6 cellular contexts compared by ENCODE assay signal in the genomic region with DNA sequence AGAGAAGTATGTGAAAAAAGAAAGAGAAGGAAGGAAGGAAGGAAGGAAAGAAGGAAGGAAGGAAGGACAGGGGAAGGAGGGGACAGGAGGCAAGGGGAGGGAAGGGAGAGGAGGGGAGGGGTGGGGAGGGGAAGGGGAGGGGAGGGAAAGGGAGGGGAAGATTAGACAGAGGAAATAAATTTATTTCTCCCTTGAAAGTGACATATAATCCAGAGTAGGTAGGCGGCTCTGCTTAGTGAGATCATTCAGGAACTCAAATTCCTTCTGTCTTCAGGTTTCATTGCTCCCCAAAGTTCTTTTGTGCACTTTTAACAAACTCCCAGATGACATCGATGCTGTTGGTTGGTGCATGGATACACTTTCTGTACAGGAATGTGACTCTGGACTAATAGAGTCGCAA.
"Had no signal": no experiment of that assay in that cellular context is flagged by ENCODE, and none has a peak within 500 bp of the region (broad histone marks: within the 10 kb centered on the region; RNA-seq: fewer than 3 reads in every experiment).

No MANE protein-coding gene starts in this region.

- H3K27ac ChIP-seq: HL-60, KMS-11 had no signal

- H3K4me2 ChIP-seq: KMS-11 had no signal

- FAIRE-seq: HTR-8/SVneo had no signal

- DNase-seq: IMR-90, KBM-7, KG1 had no signal

- H3K9ac ChIP-seq: KMS-11 had no signal
